Comparison of ENCODE assay signal across 8 cellular contexts in the genomic region with DNA sequence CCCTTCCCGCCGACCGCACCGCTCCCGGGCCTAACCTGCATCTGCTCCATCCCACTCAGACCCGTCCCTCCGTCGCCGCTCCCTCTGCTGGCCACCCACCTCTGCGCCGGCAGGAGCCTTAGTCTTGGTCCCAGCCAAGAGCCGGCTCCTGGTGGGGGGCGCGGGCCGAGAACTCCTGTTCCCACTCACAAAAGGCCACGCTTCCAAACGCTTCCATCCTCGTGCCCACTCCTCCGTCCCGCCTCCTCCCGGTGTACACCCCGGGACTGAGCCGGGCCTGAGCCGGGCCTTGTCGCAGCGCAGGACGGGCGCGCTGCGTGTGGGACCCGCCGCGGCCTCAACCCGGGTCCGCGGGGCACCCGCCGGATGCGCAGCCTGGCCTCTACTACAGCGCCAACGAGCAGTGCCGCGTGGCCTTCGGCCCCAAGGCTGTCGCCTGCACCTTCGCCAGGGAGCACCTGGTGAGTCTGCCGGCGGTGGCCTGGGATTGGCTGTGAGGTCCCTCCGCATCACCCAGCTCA. TPM values are rescaled to one million over a fixed set of nuclear protein-coding genes. Genes with fewer than 3 reads are reported as not detected.
DNase-seq lines count a peak whose midpoint lies in the region; ATAC-seq and TF ChIP-seq lines count a peak whose summit lies in the region.

No MANE protein-coding gene starts in this region.

- no peaks in the 10 kb centered on the region for H3K79me2 ChIP-seq in SK-N-SH (ENCODE audit: insufficient read depth)

- no peaks in the 10 kb centered on the region for H3K9me2 ChIP-seq in SK-N-SH

- H3K4me1 ChIP-seq in SK-N-SH (ENCODE audit: control insufficient read depth in 1 of 2, insufficient read depth in 2 of 2, low read depth in 1 of 2, low read length in 1 of 2) (no peaks in the 10 kb centered on the region), left ventricle myocardium inferior (peaks cover 8% of the 10 kb centered on the region)

- peaks cover 8% of the 10 kb centered on the region for H3K9me3 Mint-ChIP-seq in WTC11

- no peak overlapping the region for H3K27ac ChIP-seq in SK-N-SH (ENCODE audit: low read depth in 2 of 2, low read length in 1 of 2)
- no peak overlapping the region for H3K27ac ChIP-seq in left ventricle myocardium inferior (replicated peaks)

- H3F3A ChIP-seq in SK-N-SH (replicated peaks; ENCODE audit: insufficient read depth) = no peaks in the 10 kb centered on the region

- 88% methylated on average over 25 of the region's 49 CpGs for WGBS in SK-N-SH (ENCODE audit: low lambda C conversion rate)

- TF ChIP-seq RAD21 in SK-N-SH (IDR thresholded peaks at IDR 0.05; ENCODE audit: low read length) = no peak

- peaks cover 20% of the 10 kb centered on the region for H3K27me3 Mint-ChIP-seq in WTC11 (ENCODE audit: low read depth)

- ATAC-seq in SK-N-SH treated with all-trans-retinoic acid at 6 μM for 48 hours (no peak; the same call in 2 of the 3 replicates), WTC11 (peak; percentile 71), GM19023 (IDR thresholded peaks at IDR 0.05; ENCODE audit: unreplicated experiment) (no peak), GM18502 (IDR thresholded peaks at IDR 0.05; ENCODE audit: poor library complexity, unreplicated experiment) (no peak)

- H3K4me3 ChIP-seq in SK-N-SH (ENCODE audit: low read depth in 2 of 2, low read length in 1 of 2) (no peak overlapping the region), left ventricle myocardium inferior (no peak overlapping the region)

- H3K4me1 Mint-ChIP-seq in WTC11 = peaks cover 3% of the 10 kb centered on the region; the same call in 1 of the 2 replicates

- peaks cover 10% of the 10 kb centered on the region for H3K36me3 Mint-ChIP-seq in WTC11

- H3K4me2 ChIP-seq in SK-N-SH = no peak overlapping the region

- H3K9me3 ChIP-seq in SK-N-SH (no peaks in the 10 kb centered on the region), left ventricle myocardium inferior (replicated peaks) (no peaks in the 10 kb centered on the region)

- H3K4me3 Mint-ChIP-seq in WTC11 = peak overlapping the region; percentile 66

- intact Hi-C loops in left ventricle myocardium inferior (cut with micrococcal nuclease) = no loop called here

- H3K9ac ChIP-seq in SK-N-SH = no peak overlapping the region

- H3K27me3 ChIP-seq in SK-N-SH (ENCODE audit: insufficient read depth) = no peaks in the 10 kb centered on the region
- peaks cover 51% of the 10 kb centered on the region for H3K27me3 ChIP-seq in left ventricle myocardium inferior (ENCODE audit: low read depth)

- H2AFZ ChIP-seq in SK-N-SH (ENCODE audit: low read depth) = no peak overlapping the region

- TF ChIP-seq EP300 in SK-N-SH (IDR thresholded peaks at IDR 0.05; ENCODE audit: borderline replicate concordance in 1 of 2, low read depth in 1 of 2, low read length in 1 of 2) = no peak

- CTCF ChIA-PET in SK-N-SH (lab: Yijun Ruan, JAX) (interaction anchor here (0.7 to 0.9 kb wide), 2 partner anchors 24 to 30 kb away, joined by 3 read pairs; a partner anchor contains a TSS), WTC11 (lab: Charles Lee) (interaction anchor here (0.6 to 1.6 kb wide), 6 partner anchors 8 to 244 kb away, joined by 3 to 16 read pairs (median 4); a partner anchor contains a TSS)

- no peaks in the 10 kb centered on the region for H4K20me1 ChIP-seq in SK-N-SH (ENCODE audit: insufficient read depth)

- H3K27ac Mint-ChIP-seq in WTC11 = no peak overlapping the region

- DNase-seq in SK-N-SH = peak; percentile 75
- DNase-seq in WTC11 (ENCODE audit: low spot score) = peak; percentile 88
- no peak for DNase-seq in left ventricle myocardium inferior
- peak; percentile 18 for DNase-seq in stimulated activated CD4-positive, alpha-beta T cell treated with anti-CD3 and anti-CD28 coated beads, Interleukin-4, amount 100 ng/mL, for 24 hours
- no peak for DNase-seq in cerebellar nuclear complex (lab: John Stamatoyannopoulos, UW)

- POLR2A ChIA-PET in SK-N-SH (lab: Yijun Ruan, JAX) = no interaction called here
- POLR2A ChIA-PET in WTC11 (lab: Charles Lee) = interaction anchor here (0.9 to 1.0 kb wide), 2 partner anchors 11 to 74 kb away, joined by 3 to 4 read pairs; a partner anchor contains a TSS

- no peaks in the 10 kb centered on the region for H3K36me3 ChIP-seq in SK-N-SH (replicated peaks in 1 of 2; ENCODE audit: control insufficient read depth in 1 of 2, insufficient read depth in 2 of 2, low read length in 1 of 2)
- peaks cover 5% of the 10 kb centered on the region for H3K36me3 ChIP-seq in left ventricle myocardium inferior

- TF ChIP-seq CTCF in SK-N-SH (IDR thresholded peaks at IDR 0.05) = peak; percentile 20; the same call in 1 of the 2 replicates
- no peak for TF ChIP-seq CTCF in WTC11 (IDR thresholded peaks at IDR 0.05)
- TF ChIP-seq CTCF in left ventricle myocardium inferior (IDR thresholded peaks at IDR 0.05; ENCODE audit: borderline replicate concordance) = peak; percentile 41

TF ChIP-seq in SK-N-SH, 30 proteins besides CTCF, POLR2A, EP300 and RAD21:
- no peak for TF ChIP-seq MXI1 (IDR thresholded peaks at IDR 0.05; ENCODE audit: low read depth, low read length)
- no peak for TF ChIP-seq TAF1 (IDR thresholded peaks at IDR 0.05; ENCODE audit: borderline replicate concordance, low read depth, low read length)
- no peak for TF ChIP-seq RCOR1 (IDR thresholded peaks at IDR 0.05; ENCODE audit: low read length)
- TF ChIP-seq, protein P1, sequence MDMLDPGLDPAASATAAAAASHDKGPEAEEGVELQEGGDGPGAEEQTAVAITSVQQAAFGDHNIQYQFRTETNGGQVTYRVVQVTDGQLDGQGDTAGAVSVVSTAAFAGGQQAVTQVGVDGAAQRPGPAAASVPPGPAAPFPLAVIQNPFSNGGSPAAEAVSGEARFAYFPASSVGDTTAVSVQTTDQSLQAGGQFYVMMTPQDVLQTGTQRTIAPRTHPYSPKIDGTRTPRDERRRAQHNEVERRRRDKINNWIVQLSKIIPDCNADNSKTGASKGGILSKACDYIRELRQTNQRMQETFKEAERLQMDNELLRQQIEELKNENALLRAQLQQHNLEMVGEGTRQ (IDR thresholded peaks at IDR 0.05; ENCODE audit: borderline replicate concordance, low read depth, low read length) = no peak

TF ChIP-seq in SK-N-SH treated with all-trans-retinoic acid at 6 μM for 48 hours, 23 proteins besides CTCF, POLR2A, EP300 and RAD21 (continues in another document):
- TF ChIP-seq TOX (CRISPR knock-in tag; IDR thresholded peaks at IDR 0.05; ENCODE audit: borderline replicate concordance) = no peak
- TF ChIP-seq GLIS3 (CRISPR knock-in tag; IDR thresholded peaks at IDR 0.05) = no peak
- no peak for TF ChIP-seq TCF4 (CRISPR knock-in tag; IDR thresholded peaks at IDR 0.05; ENCODE audit: borderline replicate concordance)
- TF ChIP-seq ZFP30 (CRISPR knock-in tag; IDR thresholded peaks at IDR 0.05) = no peak
- no peak for TF ChIP-seq BACH2 (CRISPR knock-in tag; IDR thresholded peaks at IDR 0.05; ENCODE audit: borderline replicate concordance)
- TF ChIP-seq SNAI2 (CRISPR knock-in tag; IDR thresholded peaks at IDR 0.05) = no peak

TF ChIP-seq in WTC11, 78 proteins besides CTCF, POLR2A, EP300 and RAD21 (continues in another document):
- TF ChIP-seq CREM (CRISPR knock-in tag; IDR thresholded peaks at IDR 0.05) (0 out of 2 replicates have a peak, but pooled peaks have one; percentile 39), SMAD4 (CRISPR knock-in tag; IDR thresholded peaks at IDR 0.05) (0 out of 2 replicates have a peak, but pooled peaks have one; percentile 22), NR3C1 (CRISPR knock-in tag; conservative IDR thresholded peaks at IDR 0.05; ENCODE audit: low read depth) (no peak), ZNF263 (CRISPR knock-in tag; IDR thresholded peaks at IDR 0.05; ENCODE audit: low read depth) (no peak), ZNF121 (CRISPR knock-in tag; IDR thresholded peaks at IDR 0.05) (peak; percentile 15; the same call in 1 of the 2 replicates), SP1 (CRISPR knock-in tag; conservative IDR thresholded peaks at IDR 0.05) (no peak; the same call in 1 of the 2 replicates), KAT7 (CRISPR knock-in tag; IDR thresholded peaks at IDR 0.05; ENCODE audit: borderline replicate concordance) (0 out of 2 replicates have a peak, but pooled peaks have one; percentile 91), HMGA2 (CRISPR knock-in tag; IDR thresholded peaks at IDR 0.05) (no peak)

RNA-seq across cellular contexts. Expression of a gene that starts 7.5 kb away (rescaled TPM):
- polyA plus RNA-seq in SK-N-SH (2012; rRNA removed) = 10.6 and 12.3 TPM in 2 replicates
- 3.3 and 5.1 TPM in 2 replicates for polyA plus RNA-seq in SK-N-SH (2012; cell fraction: cytosol; rRNA removed)
- 69.2 and 70.7 TPM in 2 replicates for polyA plus RNA-seq in SK-N-SH (2012; cell fraction: nucleus; rRNA removed)
- total RNA-seq in WTC11 (2021) (12.0 to 16.4 TPM (median 15.9 TPM) in 3 replicates), left ventricle myocardium inferior (3.1 TPM)

RNA-seq across cellular contexts. Expression of a gene that starts 11.9 kb away (rescaled TPM):
- 34.2 and 37.3 TPM in 2 replicates for polyA plus RNA-seq in SK-N-SH (2012; rRNA removed)
- 31.7 and 34.1 TPM in 2 replicates for polyA plus RNA-seq in SK-N-SH (2012; cell fraction: cytosol; rRNA removed)
- 21.7 and 30.0 TPM in 2 replicates for polyA plus RNA-seq in SK-N-SH (2012; cell fraction: nucleus; rRNA removed)
- total RNA-seq in WTC11 (2021) (33.0 to 38.6 TPM (median 36.3 TPM) in 3 replicates), left ventricle myocardium inferior (16.5 TPM)

RNA-seq across cellular contexts. Expression of a gene that starts 30.1 kb away (rescaled TPM):
- polyA plus RNA-seq in SK-N-SH (2012; rRNA removed) = 15.2 and 16.8 TPM in 2 replicates
- 5.8 and 10.5 TPM in 2 replicates for polyA plus RNA-seq in SK-N-SH (2012; cell fraction: cytosol; rRNA removed)
- 44.0 and 46.4 TPM in 2 replicates for polyA plus RNA-seq in SK-N-SH (2012; cell fraction: nucleus; rRNA removed)
- total RNA-seq in WTC11 (2021) (22.5 to 38.7 TPM (median 29.5 TPM) in 3 replicates), left ventricle myocardium inferior (11.5 TPM)

RNA-seq across cellular contexts. Expression of a gene that starts 49.2 kb away (rescaled TPM):
- polyA plus RNA-seq in SK-N-SH (2012; rRNA removed) = 5.2 and 7.7 TPM in 2 replicates
- 2.2 and 4.1 TPM in 2 replicates for polyA plus RNA-seq in SK-N-SH (2012; cell fraction: cytosol; rRNA removed)
- 11.1 and 14.3 TPM in 2 replicates for polyA plus RNA-seq in SK-N-SH (2012; cell fraction: nucleus; rRNA removed)
- total RNA-seq in WTC11 (2021) = 13.4 to 16.6 TPM (median 14.2 TPM) in 3 replicates
- 2.0 TPM for total RNA-seq in left ventricle myocardium inferior

RNA-seq across cellular contexts. Expression of a gene that starts 53.5 kb away (rescaled TPM):
- polyA plus RNA-seq in SK-N-SH (2012; rRNA removed) = 2.3 and 2.5 TPM in 2 replicates
- polyA plus RNA-seq in SK-N-SH (2012; cell fraction: cytosol; rRNA removed) = 1.5 and 2.2 TPM in 2 replicates
- 7.4 and 9.9 TPM in 2 replicates for polyA plus RNA-seq in SK-N-SH (2012; cell fraction: nucleus; rRNA removed)
- 0.94 to 1.6 TPM (median 0.98 TPM) in 3 replicates for total RNA-seq in WTC11 (2021)
- total RNA-seq in left ventricle myocardium inferior = not detected

Comparison
In these comparisons a context has a peak if more than half of its experiments do, and no peak if none do; other contexts are left out.
1. DNase-seq: peak in SK-N-SH (single experiment), WTC11 (single experiment) and stimulated activated CD4-positive, alpha-beta T cell treated with anti-CD3 and anti-CD28 coated beads, Interleukin-4, amount 100 ng/mL, for 24 hours (single experiment); none in left ventricle myocardium inferior (single experiment) and cerebellar nuclear complex (0 of 2).